10 cellular contexts compared by ENCODE assay signal in genomic region chr1:68653882-68654281, GRCh38.
"Had no signal": no experiment of that assay in that cellular context is flagged by ENCODE, and none has a peak within 500 bp of the region (broad histone marks: within the 10 kb centered on the region; RNA-seq: fewer than 3 reads in every experiment).

No MANE protein-coding gene starts in this region.

- H3K4me3 ChIP-seq: GM23248, GM23338, HAP-1 had no signal

- H3K27ac ChIP-seq: GM23248 had no signal

- H3K9ac ChIP-seq: GM23248 had no signal

- H3K9me3 ChIP-seq: HAP-1 had no signal

- ATAC-seq: GM23338, HCT116 had no signal

- H2AFZ ChIP-seq: GM23248, GM23338 had no signal

- FAIRE-seq: H54 had no signal

- H3K4me2 ChIP-seq: GM23338 had no signal

- H3K36me3 ChIP-seq: HAP-1 had no signal

- H3K4me1 ChIP-seq: HAP-1 had no signal

- DNase-seq: GM23248, GOT3, H7, H9, HCEC 1CT, HFFc6 had no signal
